In the genomic region with DNA sequence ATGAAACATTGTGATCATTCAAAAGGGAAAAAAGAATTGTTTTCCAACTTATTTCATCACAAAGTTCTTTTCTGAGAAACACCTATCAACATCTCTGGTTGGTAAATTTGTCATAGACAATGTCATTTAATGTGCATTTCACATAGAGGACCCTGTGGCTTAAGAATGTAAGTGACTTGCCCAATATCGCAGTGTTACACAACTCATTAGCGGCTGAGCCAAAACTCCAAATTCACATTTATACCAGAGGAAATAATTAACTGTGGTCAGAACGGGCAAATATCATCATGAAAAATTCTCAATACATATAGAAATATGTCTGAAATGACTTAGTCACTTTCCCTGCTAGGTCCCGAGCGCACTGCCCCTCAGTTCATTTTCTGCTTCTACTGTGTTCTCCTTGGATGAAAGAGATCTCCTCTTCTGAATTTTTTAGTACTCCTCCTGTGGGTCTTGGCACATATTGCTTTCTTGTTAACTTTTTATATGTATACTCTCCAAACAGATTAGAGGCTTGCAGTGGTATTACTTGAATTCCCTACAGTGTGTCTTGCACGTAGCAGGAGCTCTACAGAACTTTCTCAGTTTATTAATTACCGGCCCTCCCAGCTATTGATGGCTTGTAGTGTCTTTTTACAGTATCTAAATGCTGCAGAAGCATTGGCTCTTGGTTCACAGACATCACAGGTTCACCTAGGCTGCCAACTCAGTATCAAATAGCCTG, we compare ENCODE assay signal across 15 cellular contexts. TPM values are rescaled to one million over a fixed set of nuclear protein-coding genes. Genes with fewer than 3 reads are reported as not detected.
"Had no signal": no experiment of that assay in that cellular context is flagged by ENCODE, and none has a peak within 500 bp of the region (broad histone marks: within the 10 kb centered on the region; RNA-seq: fewer than 3 reads in every experiment).

No MANE protein-coding gene starts in this region.

- H3K27ac ChIP-seq: dorsolateral prefrontal cortex, upper lobe of left lung had no signal

- H3K27me3 ChIP-seq: dorsolateral prefrontal cortex, upper lobe of left lung had no signal

- H3K9me3 ChIP-seq: upper lobe of left lung had no signal

- H3K36me3 ChIP-seq: upper lobe of left lung had no signal

- DNase-seq: activated CD4-positive, alpha-beta T cell treated with anti-CD3 and anti-CD28 coated beads for 1 hour; activated CD4-positive, alpha-beta T cell treated with anti-CD3 and anti-CD28 coated beads, Interleukin-2, amount 50 U/mL, for 48 hours; activated CD8-positive, alpha-beta memory T cell treated with anti-CD3 and anti-CD28 coated beads, Interleukin-2, amount 10 ng/mL, durations not matched to agents 7 days and 5 days; activated effector memory CD4-positive, alpha-beta T cell treated with Interleukin-2 at 50 U/mL for 16 hours; activated T-cell treated with anti-CD3 and anti-CD28 coated beads, Interleukin-2, amount 50 U/mL, for 24 hours; dorsolateral prefrontal cortex; foreskin melanocyte; head of caudate nucleus; left colon; mammary epithelial cell; natural killer cell; stimulated activated CD4-positive, alpha-beta T cell treated with anti-CD3 and anti-CD28 coated beads, Interleukin-4, amount 100 ng/mL, for 1 hour; stimulated activated CD8-positive, alpha-beta memory T cell treated with anti-CD3 and anti-CD28 coated beads, Interleukin-4, amount 100 ng/mL, for 48 hours; stimulated activated naive CD8-positive, alpha-beta T cell treated with anti-CD3 and anti-CD28 coated beads, Interleukin-15, Interleukin-2, amounts not matched to agents 100 U/mL and 50 U/mL, for 24 hours had no signal

- ATAC-seq: activated CD8-positive, alpha-beta memory T cell treated with anti-CD3 and anti-CD28 coated beads, Interleukin-2, amount 10 ng/mL, durations not matched to agents 7 days and 5 days; left colon; natural killer cell; stimulated activated naive CD8-positive, alpha-beta T cell treated with anti-CD3 and anti-CD28 coated beads, Interleukin-15, Interleukin-2, amounts not matched to agents 100 U/mL and 50 U/mL, for 24 hours had no signal

- H3K4me3 ChIP-seq: dorsolateral prefrontal cortex, upper lobe of left lung had no signal

RNA-seq across cellular contexts. Expression of a gene that starts 33.1 kb away (rescaled TPM):
- total RNA-seq: activated CD8-positive, alpha-beta memory T cell treated with anti-CD3 and anti-CD28 coated beads, Interleukin-2, amount 10 ng/mL, durations not matched to agents 7 days and 5 days had no signal

RNA-seq across cellular contexts. Expression of a gene that starts 33.5 kb away (rescaled TPM):
- total RNA-seq: activated CD8-positive, alpha-beta memory T cell treated with anti-CD3 and anti-CD28 coated beads, Interleukin-2, amount 10 ng/mL, durations not matched to agents 7 days and 5 days had no signal
